8 cellular contexts compared by ENCODE assay signal in the genomic region with DNA sequence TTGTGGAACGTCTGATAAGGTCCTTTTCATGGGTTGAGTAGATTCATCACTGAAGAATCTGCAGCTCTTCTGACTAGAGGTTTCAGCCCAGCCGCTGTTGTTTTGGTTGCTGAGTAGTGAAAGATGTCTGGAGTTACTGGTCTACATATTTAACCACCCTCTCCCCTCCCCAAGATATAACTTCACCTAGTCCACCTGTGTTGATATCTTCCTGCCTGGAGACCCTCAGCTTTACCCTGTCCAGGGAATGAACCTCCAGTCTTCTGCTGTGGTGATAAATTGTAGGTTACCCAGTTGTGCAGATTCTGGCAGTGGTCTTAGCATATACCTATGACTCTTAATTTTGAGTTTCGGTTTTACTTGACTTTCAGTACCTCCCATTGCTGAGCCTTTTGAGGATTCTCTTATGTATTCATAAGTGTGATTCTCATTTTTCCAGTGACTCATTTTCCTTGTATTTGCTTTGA.
DNase-seq lines count a peak whose midpoint lies in the region; ATAC-seq and TF ChIP-seq lines count a peak whose summit lies in the region.

No MANE protein-coding gene starts in this region.

- H3K36me3 ChIP-seq in MM.1S (replicated peaks; ENCODE audit: insufficient read depth, low read length) (no peaks in the 10 kb centered on the region), lower lobe of right lung (no peaks in the 10 kb centered on the region), HAP-1 (replicated peaks) (no peaks in the 10 kb centered on the region)

- H3K79me2 ChIP-seq in MM.1S (ENCODE audit: low read length) = no peaks in the 10 kb centered on the region

- H3K27me3 ChIP-seq in MM.1S (replicated peaks; ENCODE audit: insufficient read depth, low read length) (no peaks in the 10 kb centered on the region), lower lobe of right lung (ENCODE audit: low read depth) (no peaks in the 10 kb centered on the region), HAP-1 (ENCODE audit: low read depth) (no peaks in the 10 kb centered on the region)

- H4K20me1 ChIP-seq in MM.1S (ENCODE audit: insufficient read depth, low read length) = no peaks in the 10 kb centered on the region

- H3K9ac ChIP-seq in MM.1S (ENCODE audit: low read length) = no peak overlapping the region

- H3K9me3 ChIP-seq in MM.1S (replicated peaks; ENCODE audit: insufficient read depth, low read length) (no peaks in the 10 kb centered on the region), lower lobe of right lung (no peaks in the 10 kb centered on the region), HAP-1 (no peaks in the 10 kb centered on the region)

- ATAC-seq in GM21717 (IDR thresholded peaks at IDR 0.05; ENCODE audit: unreplicated experiment) (peak; percentile 96), lower lobe of right lung (no peak)

- H3K27ac ChIP-seq in MM.1S (ENCODE audit: low read length) = peak overlapping the region; percentile 30; the same call in 1 of the 2 replicates
- no peak overlapping the region for H3K27ac ChIP-seq in lower lobe of right lung

- in situ Hi-C loops in HAP-1 (cut with MboI; ENCODE audit: low sequenced_read_pairs) = no loop called here

- no peaks in the 10 kb centered on the region for H3K4me1 ChIP-seq in MM.1S (ENCODE audit: low read length)
- H3K4me1 ChIP-seq in lower lobe of right lung = peaks cover 18% of the 10 kb centered on the region
- peaks cover 10% of the 10 kb centered on the region for H3K4me1 ChIP-seq in HAP-1

- peak overlapping the region; percentile 22; the same call in 1 of the 2 replicates for H2AFZ ChIP-seq in MM.1S (ENCODE audit: low read length)

- DNase-seq in Daoy (ENCODE audit: low read depth) = peak; percentile 39
- DNase-seq in MM.1S = peak; percentile 68
- DNase-seq in central memory CD4-positive, alpha-beta T cell = peak; percentile 31
- DNase-seq in lower lobe of right lung = no peak
- DNase-seq in SW480 (ENCODE audit: low spot score) = no peak
- no peak for DNase-seq in HAP-1 (ENCODE audit: low spot score in 2 of 2)
- no peak for DNase-seq in NCI-H2081 (lab: John Stamatoyannopoulos, UW)

- intact Hi-C loops in lower lobe of right lung (cut with DNase I) = no loop called here

- peak overlapping the region; percentile 36; the same call in 1 of the 2 replicates for H3K4me2 ChIP-seq in MM.1S (ENCODE audit: low read depth, low read length)

- H3F3A ChIP-seq in MM.1S (ENCODE audit: insufficient read depth, low read length) = no peaks in the 10 kb centered on the region

- H3K4me3 ChIP-seq in MM.1S (ENCODE audit: low read length) = peak overlapping the region; percentile 35; the same call in 1 of the 2 replicates
- H3K4me3 ChIP-seq in lower lobe of right lung = no peak overlapping the region
- no peak overlapping the region for H3K4me3 ChIP-seq in HAP-1

- TF ChIP-seq CTCF in MM.1S (IDR thresholded peaks at IDR 0.05; ENCODE audit: low read length) (no peak), lower lobe of right lung (IDR thresholded peaks at IDR 0.05) (no peak)

- no peaks in the 10 kb centered on the region for H3K9me2 ChIP-seq in MM.1S (replicated peaks; ENCODE audit: insufficient read depth, low read length)

Comparison
In these comparisons a context has a peak if more than half of its experiments do, and no peak if none do; other contexts are left out.
1. DNase-seq: peak in Daoy (single experiment), MM.1S (single experiment) and central memory CD4-positive, alpha-beta T cell (single experiment); none in lower lobe of right lung (single experiment), SW480 (single experiment), HAP-1 (0 of 2) and NCI-H2081 (0 of 2).